11 cellular contexts compared by ENCODE assay signal in the genomic region with DNA sequence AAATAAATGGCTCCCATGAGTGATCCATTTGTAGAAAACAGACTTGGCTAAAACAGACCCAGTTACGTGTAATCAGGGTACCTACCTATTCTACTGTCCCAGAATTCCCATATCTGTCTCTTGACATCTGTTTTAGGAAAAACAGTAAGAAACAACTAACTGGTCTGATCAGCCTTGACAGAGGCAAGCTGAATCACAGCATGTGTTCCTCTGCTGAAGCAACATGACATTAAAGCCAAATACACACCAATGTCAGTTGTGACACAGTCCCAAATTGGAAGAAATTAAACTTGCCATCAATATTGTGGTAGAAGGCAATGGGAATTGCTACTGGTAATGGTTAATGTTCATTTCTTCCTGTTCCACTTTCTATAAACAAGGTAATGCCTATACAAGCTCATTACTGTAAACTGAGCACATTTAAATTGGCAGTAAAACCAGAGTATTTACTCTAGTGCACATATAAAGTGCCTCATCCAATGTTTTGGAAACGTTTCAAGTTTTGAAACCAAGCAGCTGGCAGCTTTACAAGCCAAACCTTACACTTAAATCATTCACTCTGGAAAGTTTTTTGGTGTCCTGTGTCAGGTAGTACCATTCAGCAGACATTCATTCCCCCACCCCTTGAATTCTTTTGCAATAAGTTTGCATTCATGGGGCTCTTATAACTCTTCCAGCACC. TPM values are rescaled to one million over a fixed set of nuclear protein-coding genes. Genes with fewer than 3 reads are reported as not detected.
A peak's percentile ranks its signal among the peaks of the same experiment; 100 is the strongest.
DNase-seq lines count a peak whose midpoint lies in the region; ATAC-seq and TF ChIP-seq lines count a peak whose summit lies in the region.
"Had no signal": no experiment of that assay in that cellular context is flagged by ENCODE, and none has a peak within 500 bp of the region (broad histone marks: within the 10 kb centered on the region; RNA-seq: fewer than 3 reads in every experiment).

No MANE protein-coding gene starts in this region.

- no peaks in the 10 kb centered on the region for H3K36me3 ChIP-seq in body of pancreas (replicated peaks in 1 of 2; ENCODE audit: insufficient read depth in 1 of 2, low read depth in 2 of 2)
- H3K36me3 ChIP-seq in BE2C: no peaks in the 10 kb centered on the region

- H3K27ac ChIP-seq in body of pancreas: peak overlapping the region in 1 of 4 donors; percentile 8

- TF ChIP-seq CTCF in body of pancreas (IDR thresholded peaks at IDR 0.05) (no peak), BE2C (IDR thresholded peaks at IDR 0.05; ENCODE audit: low read depth, low read length) (no peak), progenitor cell of endocrine pancreas (IDR thresholded peaks at IDR 0.05; ENCODE audit: unreplicated experiment) (no peak)

- WGBS in body of pancreas, 2 donors: 47 to 50% methylated on average over 2 of the region's 2 CpGs

- H3K27ac Mint-ChIP-seq in progenitor cell of endocrine pancreas: no peak overlapping the region
- H3K27ac Mint-ChIP-seq: activated CD8-positive, alpha-beta memory T cell treated with anti-CD3 and anti-CD28 coated beads, Interleukin-2, amount 10 ng/mL, durations not matched to agents 7 days and 5 days; CD14-positive monocyte had no signal

- H3K4me3 ChIP-seq in body of pancreas: no peak overlapping the region
- no peak overlapping the region for H3K4me3 ChIP-seq in BE2C (ENCODE audit: low read depth, low read length)

- DNase-seq in DMS153 treated with DMSO at 0.1 percent for 48 hours (lab: John Stamatoyannopoulos, UW; ENCODE audit: unreplicated experiment) (peak; percentile 17), NCI-H2081 (lab: John Stamatoyannopoulos, UW) (peak; percentile 68 to 91), body of pancreas (peak in 3 of 4 donors; percentile 13 to 22 (median 17)), left kidney (ENCODE audit: low read depth, low spot score) (peak; percentile 86), BE2C (no peak), HuH-7.5 (ENCODE audit: low spot score) (no peak), progenitor cell of endocrine pancreas (ENCODE audit: low spot score, unreplicated experiment) (no peak)
- DNase-seq in effector CD8-positive, alpha-beta T cell (lab: John Stamatoyannopoulos, UW): no peak
- DNase-seq: activated CD8-positive, alpha-beta memory T cell treated with anti-CD3 and anti-CD28 coated beads, Interleukin-2, amount 10 ng/mL, durations not matched to agents 7 days and 5 days; caudate nucleus had no signal

- peaks cover 14% of the 10 kb centered on the region for H3K27me3 Mint-ChIP-seq in progenitor cell of endocrine pancreas

- no peaks in the 10 kb centered on the region for H3K27me3 ChIP-seq in body of pancreas
- H3K27me3 ChIP-seq in BE2C: peaks cover 4% of the 10 kb centered on the region; the same call in 1 of the 2 replicates

- H3K9me3 ChIP-seq in body of pancreas (no peaks in the 10 kb centered on the region), BE2C (no peaks in the 10 kb centered on the region)

- peaks cover 5% of the 10 kb centered on the region for H3K4me1 ChIP-seq in body of pancreas
- H3K4me1 ChIP-seq in BE2C: no peaks in the 10 kb centered on the region; the same call in 1 of the 2 replicates

- no peak for ATAC-seq in body of pancreas
- ATAC-seq: activated CD8-positive, alpha-beta memory T cell treated with anti-CD3 and anti-CD28 coated beads, Interleukin-2, amount 10 ng/mL, durations not matched to agents 7 days and 5 days had no signal

- TF ChIP-seq POLR2A in body of pancreas (IDR thresholded peaks at IDR 0.05): no peak

- H3K9me3 Mint-ChIP-seq in progenitor cell of endocrine pancreas (ENCODE audit: low read depth): no peaks in the 10 kb centered on the region
- H3K9me3 Mint-ChIP-seq: CD14-positive monocyte had no signal

- no peak overlapping the region for H3K4me3 Mint-ChIP-seq in progenitor cell of endocrine pancreas (ENCODE audit: low read depth)
- H3K4me3 Mint-ChIP-seq: activated CD8-positive, alpha-beta memory T cell treated with anti-CD3 and anti-CD28 coated beads, Interleukin-2, amount 10 ng/mL, durations not matched to agents 7 days and 5 days; CD14-positive monocyte had no signal

- H3K4me1 Mint-ChIP-seq in progenitor cell of endocrine pancreas (ENCODE audit: low read depth): peaks cover 11% of the 10 kb centered on the region
- H3K4me1 Mint-ChIP-seq: activated CD8-positive, alpha-beta memory T cell treated with anti-CD3 and anti-CD28 coated beads, Interleukin-2, amount 10 ng/mL, durations not matched to agents 7 days and 5 days had no signal

- intact Hi-C loops in body of pancreas (cut with DNase I): no loop called here

- no peaks in the 10 kb centered on the region for H3K36me3 Mint-ChIP-seq in progenitor cell of endocrine pancreas (ENCODE audit: insufficient read depth)
- H3K36me3 Mint-ChIP-seq: activated CD8-positive, alpha-beta memory T cell treated with anti-CD3 and anti-CD28 coated beads, Interleukin-2, amount 10 ng/mL, durations not matched to agents 7 days and 5 days; CD14-positive monocyte had no signal

RNA-seq across cellular contexts. Expression of gene ALDH1A2, which starts 26.9 kb away (rescaled TPM):
- total RNA-seq in body of pancreas (1 to 10 TPM; 1.6 to 2.1 TPM), progenitor cell of endocrine pancreas (1.4 and 2.4 TPM in 2 replicates)
- polyA plus RNA-seq in BE2C (2012; ENCODE audit: insufficient read depth, insufficient read length, low read depth): 0.59 TPM

Comparison
In these comparisons a context has a peak if more than half of its experiments do, and no peak if none do; other contexts are left out.
1. DNase-seq: peak in DMS153 treated with DMSO at 0.1 percent for 48 hours (single experiment), NCI-H2081 (2 of 2), body of pancreas (3 of 4) and left kidney (single experiment); none in effector CD8-positive, alpha-beta T cell (single experiment), BE2C (single experiment), HuH-7.5 (single experiment) and progenitor cell of endocrine pancreas (single experiment).